Comparison of ENCODE assay signal across 7 cellular contexts in the genomic region with DNA sequence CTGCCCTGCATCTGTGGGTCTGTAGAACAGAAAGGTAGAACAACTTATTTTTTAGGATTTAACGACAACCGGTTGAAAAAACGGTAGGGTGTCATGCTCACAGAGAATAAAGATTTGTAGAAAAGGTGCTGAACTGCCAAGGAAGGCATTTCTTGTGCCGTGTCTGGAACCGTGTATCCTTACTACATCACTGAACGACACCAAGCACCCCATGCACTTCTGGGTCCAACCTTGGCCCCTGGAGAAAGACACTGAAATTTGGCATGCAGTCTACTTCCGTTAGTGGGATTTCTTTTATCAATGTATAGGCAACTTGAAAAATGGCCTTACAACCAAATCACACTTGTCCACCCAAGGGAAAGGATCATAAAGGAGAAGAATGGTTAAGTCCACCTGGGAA.
"Had no signal": no experiment of that assay in that cellular context is flagged by ENCODE, and none has a peak within 500 bp of the region (broad histone marks: within the 10 kb centered on the region; RNA-seq: fewer than 3 reads in every experiment).

No MANE protein-coding gene starts in this region.

- H2AFZ ChIP-seq: GM23248 had no signal

- H3K9me3 Mint-ChIP-seq: H9, HFFc6 had no signal

- H3K27ac Mint-ChIP-seq: H9, HFFc6 had no signal

- DNase-seq: GM23248, H9, HCEC 1CT, HFFc6, IMR-90 had no signal

- H3K4me3 ChIP-seq: GM23248, K562 had no signal

- H3K9ac ChIP-seq: GM23248 had no signal

- ATAC-seq: K562 had no signal

- H3K27ac ChIP-seq: GM23248, HL-60 had no signal

- H3K4me3 Mint-ChIP-seq: H9, HFFc6 had no signal
